ENCODE assay signal across 8 cellular contexts in the genomic region with DNA sequence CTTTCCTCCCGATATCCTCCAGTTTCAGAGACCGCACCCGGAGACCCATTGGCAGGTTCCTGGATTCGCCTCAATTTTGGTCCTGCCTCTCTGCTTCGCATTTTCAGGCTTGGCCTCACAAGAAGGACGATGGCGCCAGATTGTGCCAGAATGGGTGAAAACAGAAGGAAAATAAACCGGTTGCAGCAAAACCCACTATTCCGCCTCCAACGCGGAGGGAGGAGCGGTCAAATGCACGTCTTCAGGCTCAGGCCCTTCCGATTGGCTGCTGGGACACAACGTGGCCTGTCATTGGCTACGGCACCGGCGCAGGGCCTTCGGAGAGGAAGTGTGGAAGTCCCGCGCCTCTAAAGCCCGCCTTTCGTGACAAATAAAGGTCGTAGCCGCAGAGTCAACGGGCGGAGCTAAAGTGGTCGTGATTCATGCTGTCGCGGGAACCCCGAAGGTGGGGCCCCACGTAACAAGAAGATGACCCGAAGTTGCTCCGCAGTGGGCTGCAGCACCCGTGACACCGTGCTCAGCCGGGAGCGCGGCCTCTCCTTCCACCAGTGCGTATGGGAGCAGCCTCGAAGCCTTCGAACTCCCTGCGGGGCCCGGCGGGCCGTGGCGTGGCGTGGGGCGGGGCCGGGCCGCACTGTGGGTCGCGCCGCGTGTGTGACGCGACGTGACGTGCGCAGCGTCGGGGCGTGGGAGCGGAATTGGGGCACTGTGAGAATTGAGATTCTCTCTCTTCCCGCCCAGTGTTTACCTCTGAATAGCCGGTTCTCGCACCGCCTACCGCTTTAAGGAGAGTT. TPM values are rescaled to one million over a fixed set of nuclear protein-coding genes. Genes with fewer than 3 reads are reported as not detected.
DNase-seq lines count a peak whose midpoint lies in the region; ATAC-seq, FAIRE-seq and TF ChIP-seq lines count a peak whose summit lies in the region.

A gene with protein sequence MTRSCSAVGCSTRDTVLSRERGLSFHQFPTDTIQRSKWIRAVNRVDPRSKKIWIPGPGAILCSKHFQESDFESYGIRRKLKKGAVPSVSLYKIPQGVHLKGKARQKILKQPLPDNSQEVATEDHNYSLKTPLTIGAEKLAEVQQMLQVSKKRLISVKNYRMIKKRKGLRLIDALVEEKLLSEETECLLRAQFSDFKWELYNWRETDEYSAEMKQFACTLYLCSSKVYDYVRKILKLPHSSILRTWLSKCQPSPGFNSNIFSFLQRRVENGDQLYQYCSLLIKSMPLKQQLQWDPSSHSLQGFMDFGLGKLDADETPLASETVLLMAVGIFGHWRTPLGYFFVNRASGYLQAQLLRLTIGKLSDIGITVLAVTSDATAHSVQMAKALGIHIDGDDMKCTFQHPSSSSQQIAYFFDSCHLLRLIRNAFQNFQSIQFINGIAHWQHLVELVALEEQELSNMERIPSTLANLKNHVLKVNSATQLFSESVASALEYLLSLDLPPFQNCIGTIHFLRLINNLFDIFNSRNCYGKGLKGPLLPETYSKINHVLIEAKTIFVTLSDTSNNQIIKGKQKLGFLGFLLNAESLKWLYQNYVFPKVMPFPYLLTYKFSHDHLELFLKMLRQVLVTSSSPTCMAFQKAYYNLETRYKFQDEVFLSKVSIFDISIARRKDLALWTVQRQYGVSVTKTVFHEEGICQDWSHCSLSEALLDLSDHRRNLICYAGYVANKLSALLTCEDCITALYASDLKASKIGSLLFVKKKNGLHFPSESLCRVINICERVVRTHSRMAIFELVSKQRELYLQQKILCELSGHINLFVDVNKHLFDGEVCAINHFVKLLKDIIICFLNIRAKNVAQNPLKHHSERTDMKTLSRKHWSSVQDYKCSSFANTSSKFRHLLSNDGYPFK (plus strand): TSS at position 401 of the 794 bp plus-strand sequence. CDS start 68 bp downstream, at position 469.

- H3K9me3 ChIP-seq in Caco-2 (no peaks in the 10 kb centered on the region), H1 (ENCODE audit: insufficient read depth in 2 of 2, low read depth in 1 of 2, low read length in 1 of 2) (no peaks in the 10 kb centered on the region)

- CTCF ChIA-PET in Caco-2 (lab: Charles Lee) (no interaction called here), H1 (lab: Charles Lee; ENCODE audit: partially characterized antibody) (interaction anchor here (1.0 to 1.2 kb wide), 2 partner anchors 8 to 48 kb away, joined by 3 to 4 read pairs; no protein-coding TSS in a partner anchor)

- peak; percentile 78 to 88 for TF ChIP-seq POLR2A in H1 (IDR thresholded peaks at IDR 0.05; ENCODE audit: control extremely low read depth in 1 of 2, low read depth in 2 of 2, low read length in 2 of 2)

- H2BK20ac ChIP-seq in H1 (ENCODE audit: low read length), result no peak within 1 kb of the TSS

- peak within 1 kb of the TSS; percentile 75 to 84 for H3K4me2 ChIP-seq in H1 (ENCODE audit: insufficient read depth in 1 of 2, low read depth in 2 of 2, low read length in 2 of 2)

- H3K4ac ChIP-seq in H1 (replicated peaks; ENCODE audit: insufficient read length, low read depth, low read length), result peak within 1 kb of the TSS; percentile 40

- 1% methylated on average over 46 of the region's 69 CpGs; no CpG with 5 or more reads in 1 of the 2 experiments for WGBS in H1 (ENCODE audit: extremely low coverage in 1 of 2, insufficient coverage in 1 of 2, insufficient read length in 1 of 2, insufficient replicate concordance in 2 of 2, low coverage in 1 of 2, low lambda C conversion rate in 2 of 2, missing lambda C conversion rate in 1 of 2), 2 experiments

- peak within 1 kb of the TSS; percentile 97; the same call in 1 of the 2 replicates for H4K8ac ChIP-seq in H1 (ENCODE audit: extremely low read depth, insufficient read depth, low read length)

- no TSS peak for BruUV-seq in Caco-2 (replicated peaks; lab: Mats Ljungman, UMichigan)

- H3K4me1 ChIP-seq in Caco-2, result peaks cover 12% of the 10 kb centered on the region; the same call in 1 of the 2 replicates
- peaks cover 0 to 2% (median 0%) of the 10 kb centered on the region in 4 experiments; a peak in 1 of 7 replicates for H3K4me1 ChIP-seq in H1 (replicated peaks in 1 of 4; ENCODE audit: control insufficient read depth in 3 of 4, insufficient read depth in 4 of 4, low read length in 3 of 4)

- peaks cover 10% of the 10 kb centered on the region for H3K23me2 ChIP-seq in H1 (ENCODE audit: low read depth, low read length)

- H3K79me1 ChIP-seq in H1 (ENCODE audit: low read depth, low read length), result no peaks in the 10 kb centered on the region

- FAIRE-seq in H1 (lab: Jason Lieb, UNC), result peak; percentile 87

- no peak within 1 kb of the TSS for H3K27ac Mint-ChIP-seq in Caco-2 (ENCODE audit: unreplicated experiment)

- H2BK120ac ChIP-seq in H1 (replicated peaks; ENCODE audit: low read depth, low read length), result peak within 1 kb of the TSS; percentile 94

- H3K9me3 Mint-ChIP-seq in Caco-2 (ENCODE audit: unreplicated experiment), result no peaks in the 10 kb centered on the region

- H3K27me3 Mint-ChIP-seq in Caco-2 (ENCODE audit: insufficient read depth, unreplicated experiment), result no peaks in the 10 kb centered on the region

- H3K27ac ChIP-seq in H1 (ENCODE audit: low read depth, low read length), result peak within 1 kb of the TSS; percentile 89

- H3K14ac ChIP-seq in H1 (ENCODE audit: insufficient read length), result peak within 1 kb of the TSS; percentile 89

- no peak for TF ChIP-seq RAD21 in H1 (IDR thresholded peaks at IDR 0.05 in 1 of 2, conservative IDR thresholded peaks at IDR 0.05 in 1 of 2; ENCODE audit: low read depth in 2 of 2, low read length in 2 of 2)

- intact Hi-C loops in Caco-2 (cut with micrococcal nuclease; ENCODE audit: unreplicated experiment), result loop anchor here (1.0 to 10.0 kb wide), 3 partner anchors 9 to 384 kb away; a partner anchor contains a TSS

- POLR2A ChIA-PET in Caco-2 (lab: Charles Lee), result interaction anchor here (0.5 to 2.1 kb wide), 9 partner anchors 9 to 471 kb away, joined by 3 to 18 read pairs (median 8); a partner anchor contains a TSS
- POLR2A ChIA-PET in H1 (lab: Charles Lee; ENCODE audit: partially characterized antibody), result interaction anchor here (1.0 to 6.8 kb wide), 19 partner anchors 12 to 555 kb away, joined by 3 to 86 read pairs (median 5); a partner anchor contains a TSS

- peak within 1 kb of the TSS; percentile 69 for H3K4me3 ChIP-seq in Caco-2 (ENCODE audit: low read depth, low read length)
- peak within 1 kb of the TSS; percentile 81 to 97 (median 89) for H3K4me3 ChIP-seq in H1 (ENCODE audit: extremely low read depth in 1 of 4, insufficient read depth in 2 of 4, low read depth in 3 of 4, low read length in 4 of 4)

- H2AK5ac ChIP-seq in H1 (ENCODE audit: low read depth, low read length), result peak within 1 kb of the TSS; percentile 65; the same call in 1 of the 2 replicates

- H3K36me3 ChIP-seq in Caco-2 (ENCODE audit: control insufficient read depth, insufficient read depth, low read length), result no peaks in the 10 kb centered on the region; the same call in 1 of the 2 replicates
- H3K36me3 ChIP-seq in H1 (ENCODE audit: control insufficient read depth in 2 of 4, insufficient read depth in 4 of 4, low read length in 3 of 4), result peaks cover 0 to 45% (median 11%) of the 10 kb centered on the region in 4 experiments; a peak in 7 of 8 replicates

- no peak within 1 kb of the TSS for H3K4me3 Mint-ChIP-seq in Caco-2 (ENCODE audit: unreplicated experiment)

- H3K23ac ChIP-seq in H1 (ENCODE audit: insufficient read length), result no peak within 1 kb of the TSS

- H2BK15ac ChIP-seq in H1 (ENCODE audit: low read length), result 0 out of 2 replicates have a peak within 1 kb of the TSS, but pooled peaks have one; percentile 88

- peak; percentile 84 for ATAC-seq in GM21367 (IDR thresholded peaks at IDR 0.05; ENCODE audit: unreplicated experiment)

- H4K91ac ChIP-seq in H1 (replicated peaks; ENCODE audit: insufficient read length, low read length), result peak within 1 kb of the TSS; percentile 79

- no peaks in the 10 kb centered on the region for H3K4me1 Mint-ChIP-seq in Caco-2 (ENCODE audit: low read depth, unreplicated experiment)

- H3K9ac ChIP-seq in H1 (replicated peaks in 1 of 4; ENCODE audit: extremely low read depth in 1 of 4, low read depth in 3 of 4, low read length in 3 of 4), result peak within 1 kb of the TSS; percentile 73 to 99 (median 90)

- peak within 1 kb of the TSS; percentile 55 for H3K56ac ChIP-seq in H1 (replicated peaks; ENCODE audit: insufficient read length, low read depth, low read length)

- peaks cover 27% of the 10 kb centered on the region for H3K36me3 Mint-ChIP-seq in Caco-2 (ENCODE audit: insufficient read depth, unreplicated experiment)

- DNase-seq in Caco-2 (peak; percentile 97 to 99), HT-29 (ENCODE audit: low spot score) (peak; percentile 99), H1 (ENCODE audit: low read depth in 1 of 2, low spot score in 2 of 2) (peak; percentile 89 to 90), medulla oblongata (ENCODE audit: extremely low spot score) (peak; percentile 100)
- DNase-seq in NK-92 treated with Interleukin-12 subunit alpha and Interleukin-12 subunit beta, amount 100 ng/mL, for 24 hours (lab: John Stamatoyannopoulos, UW), result peak; percentile 95
- DNase-seq in activated CD8-positive, alpha-beta memory T cell treated with anti-CD3 and anti-CD28 coated beads for 4 hours (ENCODE audit: low read depth in 2 of 2), result peak; percentile 96 to 98
- peak; percentile 92 to 99 (median 94) for DNase-seq in stimulated activated CD4-positive, alpha-beta T cell treated with anti-CD3 and anti-CD28 coated beads, TNF-alpha, amount 100 ng/mL, for 48 hours (ENCODE audit: low read depth in 3 of 3)

- H2BK12ac ChIP-seq in H1 (ENCODE audit: low read depth, low read length), result peak within 1 kb of the TSS; percentile 88; the same call in 1 of the 2 replicates

- H3K27me3 ChIP-seq in Caco-2 (replicated peaks; ENCODE audit: control insufficient read depth, insufficient read depth, low read length) (no peaks in the 10 kb centered on the region), H1 (replicated peaks in 1 of 4; ENCODE audit: control insufficient read depth in 3 of 4, extremely low read depth in 1 of 4, insufficient read depth in 3 of 4, low read length in 3 of 4) (no peaks in the 10 kb centered on the region)

- H3K18ac ChIP-seq in H1 (ENCODE audit: extremely low read depth, low read length), result peak within 1 kb of the TSS; percentile 55

- H2AFZ ChIP-seq in H1 (ENCODE audit: low read length), result peak within 1 kb of the TSS; percentile 70

- TF ChIP-seq CTCF in Caco-2 (IDR thresholded peaks at IDR 0.05; ENCODE audit: insufficient read depth in 1 of 2, low read depth in 1 of 2, low read length in 1 of 2, severe bottlenecking in 1 of 2, unreplicated experiment in 1 of 2) (no peak), H1 (IDR thresholded peaks at IDR 0.05; ENCODE audit: control extremely low read depth in 1 of 3, insufficient read depth in 1 of 3, low read depth in 1 of 3, low read length in 3 of 3) (no peak)

- peak within 1 kb of the TSS; percentile 78 for H4K5ac ChIP-seq in H1 (ENCODE audit: insufficient read length, low read depth, low read length)

- H4K20me1 ChIP-seq in H1 (replicated peaks in 1 of 2; ENCODE audit: control insufficient read depth in 1 of 2, insufficient read depth in 2 of 2, low read length in 2 of 2), result peaks cover 3 to 8% of the 10 kb centered on the region in 2 experiments

- H2BK5ac ChIP-seq in H1 (ENCODE audit: low read depth, low read length), result peak within 1 kb of the TSS; percentile 78

- no peak for TF ChIP-seq EP300 in H1 (IDR thresholded peaks at IDR 0.05; ENCODE audit: borderline replicate concordance in 1 of 2, low read depth in 2 of 2, low read length in 2 of 2)

- peaks cover 20 to 75% of the 10 kb centered on the region in 2 experiments for H3K79me2 ChIP-seq in H1 (ENCODE audit: control insufficient read depth in 1 of 2, insufficient read depth in 2 of 2, low read length in 2 of 2)

RNA-seq across cellular contexts. Expression of the gene that starts here (rescaled TPM):
- 6.8 and 7.9 TPM in 2 replicates for total RNA-seq in Caco-2 (2022)
- 3.3 and 3.4 TPM in 2 replicates for total RNA-seq in HT-29 (2014; rRNA removed; shearing (Covaris generic))
- total RNA-seq in H1 (2021; fragmentation: NEBNext Ultra II Directional; extraction: Animal tissue kit (Norgen Biotek cat#: 25700)), result 13.2 and 17.0 TPM in 2 replicates
- 4.0 and 6.1 TPM in 2 replicates for polyA plus RNA-seq in H1 (2011; rRNA removed)
- 10.5 TPM for polyA plus RNA-seq in H1 (2011; cell fraction: cytosol; rRNA removed)
- 11.2 TPM for polyA plus RNA-seq in H1 (2011; cell fraction: nucleus; rRNA removed)
- 6.5 to 11.1 TPM (median 8.3 TPM) in 4 replicates for polyA plus RNA-seq in H1 (2012, experiment 1 of 2)
- 0.97 TPM for polyA plus RNA-seq in H1 (2012, experiment 2 of 2)
- polyA plus RNA-seq in H1 (2013, experiment 1 of 2), result 8.6 TPM
- 7.4 TPM for polyA plus RNA-seq in H1 (2013, experiment 2 of 2)
- 15.7 and 22.5 TPM in 2 replicates for polyA minus RNA-seq in H1 (2011; rRNA and poly(A)+ RNA removed)
- polyA minus RNA-seq in H1 (2011; cell fraction: cytosol; rRNA and poly(A)+ RNA removed), result 15.5 TPM
- polyA minus RNA-seq in H1 (2011; cell fraction: nucleus; rRNA and poly(A)+ RNA removed), result 33.3 TPM

Comparison
In these comparisons a context has a peak if more than half of its experiments do, and no peak if none do; other contexts are left out.
1. Peak in every context shown above with its lines: DNase-seq, ATAC-seq, H3K4me3 ChIP-seq and H3K27ac ChIP-seq.